ENCODE assay signal across 1 cellular context in genomic region chr2:164840458-164840929, GRCh38.
A peak's percentile ranks its signal among the peaks of the same experiment; 100 is the strongest.
TF ChIP-seq lines count a peak whose summit lies in the region.

No MANE protein-coding gene starts in this region.

TF ChIP-seq in HepG2, 621 proteins besides CTCF, POLR2A, EP300 and RAD21 (continued from another document):
- TF ChIP-seq ZFX (CRISPR knock-in tag; IDR thresholded peaks at IDR 0.05; ENCODE audit: low read depth) (no peak; the same call in 1 of the 2 replicates), RNF2 (conservative IDR thresholded peaks at IDR 0.05; ENCODE audit: low read depth) (no peak), GATAD2A (CRISPR knock-in tag; IDR thresholded peaks at IDR 0.05) (peak; percentile 49), ZNF101 (CRISPR knock-in tag; IDR thresholded peaks at IDR 0.05; ENCODE audit: borderline replicate concordance, low read depth) (no peak), ETV5 (CRISPR knock-in tag; IDR thresholded peaks at IDR 0.05; ENCODE audit: borderline replicate concordance) (peak; percentile 45; the same call in 1 of the 2 replicates), FOSL2 (CRISPR knock-in tag; IDR thresholded peaks at IDR 0.05) (peak; percentile 58), ZNF329 (CRISPR knock-in tag; IDR thresholded peaks at IDR 0.05; ENCODE audit: low read depth) (no peak), MLLT10 (CRISPR knock-in tag; IDR thresholded peaks at IDR 0.05) (peak; percentile 30; the same call in 1 of the 2 replicates), ZNF891 (CRISPR knock-in tag; IDR thresholded peaks at IDR 0.05) (no peak), ZNF850 (CRISPR knock-in tag; conservative IDR thresholded peaks at IDR 0.05) (no peak), SIN3A (IDR thresholded peaks at IDR 0.05; ENCODE audit: borderline replicate concordance, low read depth, low read length) (peak; percentile 99)
- TF ChIP-seq, protein P1, sequence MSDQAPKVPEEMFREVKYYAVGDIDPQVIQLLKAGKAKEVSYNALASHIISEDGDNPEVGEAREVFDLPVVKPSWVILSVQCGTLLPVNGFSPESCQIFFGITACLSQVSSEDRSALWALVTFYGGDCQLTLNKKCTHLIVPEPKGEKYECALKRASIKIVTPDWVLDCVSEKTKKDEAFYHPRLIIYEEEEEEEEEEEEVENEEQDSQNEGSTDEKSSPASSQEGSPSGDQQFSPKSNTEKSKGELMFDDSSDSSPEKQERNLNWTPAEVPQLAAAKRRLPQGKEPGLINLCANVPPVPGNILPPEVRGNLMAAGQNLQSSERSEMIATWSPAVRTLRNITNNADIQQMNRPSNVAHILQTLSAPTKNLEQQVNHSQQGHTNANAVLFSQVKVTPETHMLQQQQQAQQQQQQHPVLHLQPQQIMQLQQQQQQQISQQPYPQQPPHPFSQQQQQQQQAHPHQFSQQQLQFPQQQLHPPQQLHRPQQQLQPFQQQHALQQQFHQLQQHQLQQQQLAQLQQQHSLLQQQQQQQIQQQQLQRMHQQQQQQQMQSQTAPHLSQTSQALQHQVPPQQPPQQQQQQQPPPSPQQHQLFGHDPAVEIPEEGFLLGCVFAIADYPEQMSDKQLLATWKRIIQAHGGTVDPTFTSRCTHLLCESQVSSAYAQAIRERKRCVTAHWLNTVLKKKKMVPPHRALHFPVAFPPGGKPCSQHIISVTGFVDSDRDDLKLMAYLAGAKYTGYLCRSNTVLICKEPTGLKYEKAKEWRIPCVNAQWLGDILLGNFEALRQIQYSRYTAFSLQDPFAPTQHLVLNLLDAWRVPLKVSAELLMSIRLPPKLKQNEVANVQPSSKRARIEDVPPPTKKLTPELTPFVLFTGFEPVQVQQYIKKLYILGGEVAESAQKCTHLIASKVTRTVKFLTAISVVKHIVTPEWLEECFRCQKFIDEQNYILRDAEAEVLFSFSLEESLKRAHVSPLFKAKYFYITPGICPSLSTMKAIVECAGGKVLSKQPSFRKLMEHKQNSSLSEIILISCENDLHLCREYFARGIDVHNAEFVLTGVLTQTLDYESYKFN (CRISPR knock-in tag; conservative IDR thresholded peaks at IDR 0.05) = peak; percentile 78
- TF ChIP-seq, protein P2, sequence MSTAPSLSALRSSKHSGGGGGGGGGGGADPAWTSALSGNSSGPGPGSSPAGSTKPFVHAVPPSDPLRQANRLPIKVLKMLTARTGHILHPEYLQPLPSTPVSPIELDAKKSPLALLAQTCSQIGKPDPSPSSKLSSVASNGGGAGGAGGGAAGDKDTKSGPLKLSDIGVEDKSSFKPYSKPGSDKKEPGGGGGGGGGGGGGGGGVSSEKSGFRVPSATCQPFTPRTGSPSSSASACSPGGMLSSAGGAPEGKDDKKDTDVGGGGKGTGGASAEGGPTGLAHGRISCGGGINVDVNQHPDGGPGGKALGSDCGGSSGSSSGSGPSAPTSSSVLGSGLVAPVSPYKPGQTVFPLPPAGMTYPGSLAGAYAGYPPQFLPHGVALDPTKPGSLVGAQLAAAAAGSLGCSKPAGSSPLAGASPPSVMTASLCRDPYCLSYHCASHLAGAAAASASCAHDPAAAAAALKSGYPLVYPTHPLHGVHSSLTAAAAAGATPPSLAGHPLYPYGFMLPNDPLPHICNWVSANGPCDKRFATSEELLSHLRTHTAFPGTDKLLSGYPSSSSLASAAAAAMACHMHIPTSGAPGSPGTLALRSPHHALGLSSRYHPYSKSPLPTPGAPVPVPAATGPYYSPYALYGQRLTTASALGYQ (CRISPR knock-in tag; IDR thresholded peaks at IDR 0.05) = peak; percentile 61; the same call in 1 of the 2 replicates
- TF ChIP-seq, protein P3, sequence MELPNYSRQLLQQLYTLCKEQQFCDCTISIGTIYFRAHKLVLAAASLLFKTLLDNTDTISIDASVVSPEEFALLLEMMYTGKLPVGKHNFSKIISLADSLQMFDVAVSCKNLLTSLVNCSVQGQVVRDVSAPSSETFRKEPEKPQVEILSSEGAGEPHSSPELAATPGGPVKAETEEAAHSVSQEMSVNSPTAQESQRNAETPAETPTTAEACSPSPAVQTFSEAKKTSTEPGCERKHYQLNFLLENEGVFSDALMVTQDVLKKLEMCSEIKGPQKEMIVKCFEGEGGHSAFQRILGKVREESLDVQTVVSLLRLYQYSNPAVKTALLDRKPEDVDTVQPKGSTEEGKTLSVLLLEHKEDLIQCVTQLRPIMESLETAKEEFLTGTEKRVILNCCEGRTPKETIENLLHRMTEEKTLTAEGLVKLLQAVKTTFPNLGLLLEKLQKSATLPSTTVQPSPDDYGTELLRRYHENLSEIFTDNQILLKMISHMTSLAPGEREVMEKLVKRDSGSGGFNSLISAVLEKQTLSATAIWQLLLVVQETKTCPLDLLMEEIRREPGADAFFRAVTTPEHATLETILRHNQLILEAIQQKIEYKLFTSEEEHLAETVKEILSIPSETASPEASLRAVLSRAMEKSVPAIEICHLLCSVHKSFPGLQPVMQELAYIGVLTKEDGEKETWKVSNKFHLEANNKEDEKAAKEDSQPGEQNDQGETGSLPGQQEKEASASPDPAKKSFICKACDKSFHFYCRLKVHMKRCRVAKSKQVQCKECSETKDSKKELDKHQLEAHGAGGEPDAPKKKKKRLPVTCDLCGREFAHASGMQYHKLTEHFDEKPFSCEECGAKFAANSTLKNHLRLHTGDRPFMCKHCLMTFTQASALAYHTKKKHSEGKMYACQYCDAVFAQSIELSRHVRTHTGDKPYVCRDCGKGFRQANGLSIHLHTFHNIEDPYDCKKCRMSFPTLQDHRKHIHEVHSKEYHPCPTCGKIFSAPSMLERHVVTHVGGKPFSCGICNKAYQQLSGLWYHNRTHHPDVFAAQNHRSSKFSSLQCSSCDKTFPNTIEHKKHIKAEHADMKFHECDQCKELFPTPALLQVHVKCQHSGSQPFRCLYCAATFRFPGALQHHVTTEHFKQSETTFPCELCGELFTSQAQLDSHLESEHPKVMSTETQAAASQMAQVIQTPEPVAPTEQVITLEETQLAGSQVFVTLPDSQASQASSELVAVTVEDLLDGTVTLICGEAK (IDR thresholded peaks at IDR 0.05) = no peak
- TF ChIP-seq, protein P3 (CRISPR knock-in tag; IDR thresholded peaks at IDR 0.05) = no peak
TF ChIP-seq in HepG2: peak in this region for 201.
